Comparison of ENCODE assay signal across 8 cellular contexts in genomic region chr14:68547305-68548193, GRCh38.
DNase-seq lines count a peak whose midpoint lies in the region; ATAC-seq and TF ChIP-seq lines count a peak whose summit lies in the region.

No MANE protein-coding gene starts in this region.

- DNase-seq in Right ventricle myocardium inferior (ENCODE audit: missing footprints), result no peak
- no peak for DNase-seq in cardiac septum (ENCODE audit: low spot score)
- DNase-seq in endothelial cell (ENCODE audit: low spot score), result no peak
- no peak for DNase-seq in stimulated activated naive CD8-positive, alpha-beta T cell treated with anti-CD3 and anti-CD28 coated beads, Interleukin-15, Interleukin-2, amounts not matched to agents 100 U/mL and 50 U/mL, for 24 hours
- no peak for DNase-seq in activated CD8-positive, alpha-beta memory T cell treated with anti-CD3 and anti-CD28 coated beads, Interleukin-2, amount 50 U/mL, for 4 hours

- no peaks in the 10 kb centered on the region for H3K9me3 ChIP-seq in muscle layer of duodenum (ENCODE audit: control insufficient read depth in 1 of 2, low read length in 2 of 2)

- H3K4me3 Mint-ChIP-seq in endothelial cell (ENCODE audit: unreplicated experiment), result no peak overlapping the region

- H3K4me1 Mint-ChIP-seq in endothelial cell (ENCODE audit: unreplicated experiment), result peaks cover 41% of the 10 kb centered on the region

- H3K9me3 Mint-ChIP-seq in endothelial cell (ENCODE audit: unreplicated experiment), result no peaks in the 10 kb centered on the region

- peaks cover 4% of the 10 kb centered on the region for H3K27me3 Mint-ChIP-seq in endothelial cell (ENCODE audit: unreplicated experiment)

- H3K27ac Mint-ChIP-seq in endothelial cell (ENCODE audit: unreplicated experiment), result peak overlapping the region; percentile 74

- H3K4me1 ChIP-seq in muscle layer of duodenum (ENCODE audit: control insufficient read depth in 1 of 2, insufficient read depth in 2 of 2, low read length in 2 of 2), result peaks cover 8 to 37% of the 10 kb centered on the region in 2 donors

- TF ChIP-seq CTCF in endothelial cell (IDR thresholded peaks at IDR 0.05; ENCODE audit: unreplicated experiment), result no peak

- no peaks in the 10 kb centered on the region for H3K27me3 ChIP-seq in muscle layer of duodenum (ENCODE audit: low read depth, low read length)

- H3K4me3 ChIP-seq in muscle layer of duodenum (ENCODE audit: low read depth in 1 of 2, low read length in 2 of 2), result peak overlapping the region; percentile 17 to 29

- intact Hi-C loops in Right ventricle myocardium inferior (cut with DNase I) (loop anchor here (2.0 to 5.0 kb wide), 4 partner anchors 80 to 247 kb away; no protein-coding TSS in a partner anchor), cardiac septum (cut with DNase I) (loop anchor here (1.0 to 5.0 kb wide), 4 partner anchors 73 to 299 kb away; partner anchors contain the start of gene ZFP36L1)

- H3K36me3 ChIP-seq in muscle layer of duodenum (ENCODE audit: control insufficient read depth in 1 of 2, insufficient read depth in 2 of 2, low read length in 2 of 2), result no peaks in the 10 kb centered on the region

- peak overlapping the region; percentile 98 for H3K27ac ChIP-seq in muscle layer of duodenum (ENCODE audit: low read length)

- H3K36me3 Mint-ChIP-seq in endothelial cell (ENCODE audit: low read depth, unreplicated experiment), result no peaks in the 10 kb centered on the region

- ATAC-seq in Right ventricle myocardium inferior (peak; percentile 72), GM19023 (IDR thresholded peaks at IDR 0.05; ENCODE audit: unreplicated experiment) (no peak), HG02678 (IDR thresholded peaks at IDR 0.05; ENCODE audit: unreplicated experiment) (no peak)
- no peak for ATAC-seq in stimulated activated naive CD8-positive, alpha-beta T cell treated with anti-CD3 and anti-CD28 coated beads, Interleukin-15, Interleukin-2, amounts not matched to agents 100 U/mL and 50 U/mL, for 24 hours
